In the genomic region with DNA sequence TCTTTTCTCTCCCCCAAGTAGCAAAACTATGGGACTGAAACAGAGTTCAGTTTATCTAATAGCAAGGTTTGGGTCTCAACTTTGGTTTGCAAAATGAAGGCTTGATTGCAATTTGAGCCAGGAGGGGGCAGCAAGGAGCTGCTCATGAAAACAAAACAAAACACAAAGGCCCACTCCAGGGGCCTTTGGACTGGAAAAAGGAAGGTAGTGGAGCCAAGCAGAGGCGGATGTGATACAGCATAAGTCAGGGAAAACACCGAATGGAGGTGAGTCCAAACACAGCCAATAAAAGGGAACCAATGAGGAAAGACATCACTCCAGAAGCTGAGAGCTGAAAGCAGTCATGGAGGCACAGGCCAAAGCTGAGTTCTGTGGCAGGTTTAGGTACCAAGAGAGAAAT, we compare ENCODE assay signal across 8 cellular contexts.
DNase-seq lines count a peak whose midpoint lies in the region; ATAC-seq, FAIRE-seq and TF ChIP-seq lines count a peak whose summit lies in the region.

No MANE protein-coding gene starts in this region.

- H2AFZ ChIP-seq in mammary epithelial cell (ENCODE audit: low read depth, low read length) = peak overlapping the region; percentile 84

- H3K36me3 ChIP-seq in mammary epithelial cell (ENCODE audit: insufficient read depth, low read length) (no peaks in the 10 kb centered on the region), lung (ENCODE audit: control insufficient read depth in 2 of 2, insufficient read depth in 2 of 2, low read length in 2 of 2) (no peaks in the 10 kb centered on the region), stomach (no peaks in the 10 kb centered on the region)

- ATAC-seq in GM18502 (IDR thresholded peaks at IDR 0.05; ENCODE audit: poor library complexity, unreplicated experiment) = peak; percentile 86
- no peak for ATAC-seq in T-cell (replicated peaks in 1 of 4)
- no peak for ATAC-seq in lung (ENCODE audit: insufficient read depth, low FRiP score)

- FAIRE-seq in GM19239 (lab: Jason Lieb, UNC) = no peak

- CTCF ChIA-PET in T-cell (lab: Charles Lee) = interaction anchor here (0.5 to 4.3 kb wide), 10 partner anchors 44 to 1462 kb away, joined by 3 to 73 read pairs (median 4); no protein-coding TSS in a partner anchor
- CTCF ChIA-PET in mammary epithelial cell (lab: Charles Lee; ENCODE audit: low non-redundant PET) = interaction anchor here (0.6 to 0.8 kb wide), 3 partner anchors 247 to 493 kb away, joined by 3 to 7 read pairs (median 4); no protein-coding TSS in a partner anchor

- intact Hi-C loops in mammary epithelial cell (cut with micrococcal nuclease) = loop anchor here (1.0 to 10.0 kb wide), 5 partner anchors 118 to 866 kb away; a partner anchor contains a TSS
- intact Hi-C loops in stomach (cut with DNase I; ENCODE audit: low total_unique reads) = no loop called here

- POLR2A ChIA-PET in T-cell (lab: Charles Lee) = interaction anchor here in 1 of 2 donors (0.7 kb wide), 1 partner anchor 96 kb away, joined by 3 read pairs; no protein-coding TSS in a partner anchor

- no peak overlapping the region for H3K4me2 ChIP-seq in mammary epithelial cell (ENCODE audit: insufficient read depth, low read depth, low read length)

- dilution Hi-C loops in mammary epithelial cell (cut with HindIII; ENCODE audit: low sequenced_read_pairs) = no loop called here

- in situ Hi-C loops in mammary epithelial cell (cut with MboI; ENCODE audit: low sequenced_read_pairs in 2 of 2) = loop anchor here in 1 of 2 donors (25.0 kb wide), 1 partner anchor 867 kb away; no protein-coding TSS in a partner anchor

- H4K20me1 ChIP-seq in mammary epithelial cell (ENCODE audit: insufficient read depth, low read length) = no peaks in the 10 kb centered on the region

- no peak for TF ChIP-seq EP300 in stomach (IDR thresholded peaks at IDR 0.05)

- no peaks in the 10 kb centered on the region for H3K27me3 Mint-ChIP-seq in T-cell

- no peaks in the 10 kb centered on the region for H3K36me3 Mint-ChIP-seq in T-cell

- H3K27me3 ChIP-seq in mammary epithelial cell (ENCODE audit: insufficient read depth, low read length) (no peaks in the 10 kb centered on the region), lung (ENCODE audit: control insufficient read depth, insufficient read depth) (no peaks in the 10 kb centered on the region), stomach (no peaks in the 10 kb centered on the region)

- TF ChIP-seq POLR2A in stomach (IDR thresholded peaks at IDR 0.05) = no peak

- H3K4me3 Mint-ChIP-seq in T-cell = no peak overlapping the region

- no peaks in the 10 kb centered on the region for H3K79me2 ChIP-seq in mammary epithelial cell (ENCODE audit: insufficient read depth, low read length)

- TF ChIP-seq CTCF in AG10803 (conservative IDR thresholded peaks at IDR 0.05; ENCODE audit: low read length) (peak; percentile 75), mammary epithelial cell (conservative IDR thresholded peaks at IDR 0.05 in 1 of 2, IDR thresholded peaks at IDR 0.05 in 1 of 2; ENCODE audit: extremely low read depth in 1 of 2, insufficient read depth in 1 of 2, low read depth in 1 of 2, low read length in 2 of 2) (peak; percentile 63 to 78), lung (IDR thresholded peaks at IDR 0.05; ENCODE audit: control extremely low read depth, extremely low read depth) (peak; percentile 10), stomach (IDR thresholded peaks at IDR 0.05) (peak in 5 of 7 experiments; percentile 11 to 51 (median 37))

- peaks cover 0 to 2% (median 0%) of the 10 kb centered on the region in 3 donors for H3K4me1 Mint-ChIP-seq in T-cell

- H3K9me3 ChIP-seq in mammary epithelial cell (replicated peaks; ENCODE audit: insufficient read depth, low read length) = no peaks in the 10 kb centered on the region
- H3K9me3 ChIP-seq in lung (ENCODE audit: control insufficient read depth in 2 of 2, insufficient read depth in 1 of 2, low read length in 1 of 2) = no peaks in the 10 kb centered on the region
- H3K9me3 ChIP-seq in stomach = no peaks in the 10 kb centered on the region

- H3K27ac ChIP-seq in mammary epithelial cell (ENCODE audit: insufficient read depth, low read depth, low read length) = no peak overlapping the region
- H3K27ac ChIP-seq in lung (ENCODE audit: low read depth in 1 of 2, low read length in 1 of 2) = no peak overlapping the region
- H3K27ac ChIP-seq in stomach = no peak overlapping the region

- H3K9me3 Mint-ChIP-seq in T-cell = no peaks in the 10 kb centered on the region

- DNase-seq in AG10803 (ENCODE audit: low read depth) = peak; percentile 50
- DNase-seq in HT1080 (ENCODE audit: low read depth) = peak; percentile 73
- DNase-seq in T-cell = peak in 24 of 34 experiments; percentile 0 to 31 (median 11)
- peak; percentile 69 for DNase-seq in mammary epithelial cell
- DNase-seq in lung (ENCODE audit: low spot score) = peak; percentile 52
- DNase-seq in stomach = peak; percentile 50
- no peak for DNase-seq in GM19239 (ENCODE audit: insufficient read length, low spot score)

- no peak overlapping the region for H3K9ac ChIP-seq in mammary epithelial cell (ENCODE audit: insufficient read depth, low read length)

- H3K27ac Mint-ChIP-seq in T-cell = peak overlapping the region in 1 of 2 donors; percentile 20

- H3K4me1 ChIP-seq in mammary epithelial cell (ENCODE audit: insufficient read depth, low read length) (no peaks in the 10 kb centered on the region), lung (ENCODE audit: control insufficient read depth in 2 of 2, insufficient read depth in 2 of 2, low read length in 2 of 2) (no peaks in the 10 kb centered on the region), stomach (no peaks in the 10 kb centered on the region)

- H3K4me3 ChIP-seq in AG10803 (ENCODE audit: low read length) (no peak overlapping the region), mammary epithelial cell (replicated peaks in 1 of 3; ENCODE audit: insufficient read depth in 1 of 3, low read depth in 2 of 3, low read length in 3 of 3) (no peak overlapping the region), lung (no peak overlapping the region), stomach (no peak overlapping the region)

- 0% methylated on average over 2 of the region's 2 CpGs for WGBS in mammary epithelial cell (ENCODE audit: low coverage, missing lambda C conversion rate)
- WGBS in lung, 2 donors = 31 to 37% methylated on average over 2 of the region's 2 CpGs
- 24 to 58% (median 26%) methylated on average over 2 of the region's 2 CpGs for WGBS in stomach, 5 donors

- no TSS peak for BruUV-seq in mammary epithelial cell (replicated peaks; lab: Mats Ljungman, UMichigan)

Comparison
In these comparisons a context has a peak if more than half of its experiments do, and no peak if none do; other contexts are left out.
1. CTCF ChIP-seq: peak in every context shown above with its lines; median percentile 75 in AG10803; 70 in mammary epithelial cell; 37 in stomach; 10 in lung.